Comparison of ENCODE assay signal across 17 cellular contexts in genomic region chr4:1488831-1489638, GRCh38.
"Had no signal": no experiment of that assay in that cellular context is flagged by ENCODE, and none has a peak within 500 bp of the region (broad histone marks: within the 10 kb centered on the region; RNA-seq: fewer than 3 reads in every experiment).

No MANE protein-coding gene starts in this region.

- DNase-seq: activated CD4-positive, alpha-beta memory T cell treated with anti-CD3 and anti-CD28 coated beads, Interleukin-2, amount 10 ng/mL, durations not matched to agents 7 days and 5 days; activated CD4-positive, alpha-beta T cell treated with anti-CD3 and anti-CD28 coated beads for 4 hours; activated gamma-delta T cell treated with Interleukin-2 at 50 U/mL for 16 hours; activated naive CD8-positive, alpha-beta T cell treated with anti-CD3 and anti-CD28 coated beads, Interleukin-2, amount 50 U/mL, for 24 hours; activated T-cell treated with anti-CD3 and anti-CD28 coated beads, Interleukin-2, amount 50 U/mL, for 48 hours; cerebellar nuclear complex; effector memory CD4-positive, alpha-beta T cell; foreskin keratinocyte; mesendoderm; stimulated activated CD4-positive, alpha-beta T cell treated with anti-CD3 and anti-CD28 coated beads, Interleukin-2, amount 100 ng/mL, for 48 hours; stimulated activated naive B cell treated with anti-CD40 and anti-IgM and Interleukin-4, amounts not matched to agents 10 μg/mL and 1 μg/mL and 100 μg/mL, for 72 hours; T-helper 2 cell; uterus had no signal

- H3K4me3 Mint-ChIP-seq: activated CD4-positive, alpha-beta memory T cell treated with anti-CD3 and anti-CD28 coated beads, Interleukin-2, amount 10 ng/mL, durations not matched to agents 7 days and 5 days; activated naive CD8-positive, alpha-beta T cell treated with anti-CD3 and anti-CD28 coated beads, Interleukin-2, amount 50 U/mL, for 24 hours; dendritic cell treated with granulocyte-macrophage colony-stimulating factor and Interleukin-4, amounts not matched to agents 40 ng/mL and 50 ng/mL, for 4 days; stimulated activated naive B cell treated with anti-CD40 and anti-IgM and Interleukin-4, amounts not matched to agents 10 μg/mL and 1 μg/mL and 100 μg/mL, for 72 hours had no signal

- H3K9me3 ChIP-seq: ovary, uterus had no signal

- H3K27ac ChIP-seq: foreskin keratinocyte, ovary, tibial artery, uterus had no signal

- H3K4me1 Mint-ChIP-seq: activated CD4-positive, alpha-beta memory T cell treated with anti-CD3 and anti-CD28 coated beads, Interleukin-2, amount 10 ng/mL, durations not matched to agents 7 days and 5 days; activated naive CD8-positive, alpha-beta T cell treated with anti-CD3 and anti-CD28 coated beads, Interleukin-2, amount 50 U/mL, for 24 hours; stimulated activated naive B cell treated with anti-CD40 and anti-IgM and Interleukin-4, amounts not matched to agents 10 μg/mL and 1 μg/mL and 100 μg/mL, for 72 hours had no signal

- H3K27ac Mint-ChIP-seq: activated CD4-positive, alpha-beta memory T cell treated with anti-CD3 and anti-CD28 coated beads, Interleukin-2, amount 10 ng/mL, durations not matched to agents 7 days and 5 days; activated naive CD8-positive, alpha-beta T cell treated with anti-CD3 and anti-CD28 coated beads, Interleukin-2, amount 50 U/mL, for 24 hours; dendritic cell treated with granulocyte-macrophage colony-stimulating factor and Interleukin-4, amounts not matched to agents 40 ng/mL and 50 ng/mL, for 4 days; stimulated activated naive B cell treated with anti-CD40 and anti-IgM and Interleukin-4, amounts not matched to agents 10 μg/mL and 1 μg/mL and 100 μg/mL, for 72 hours had no signal

- H3K4me1 ChIP-seq: foreskin keratinocyte, tibial artery, uterus had no signal

- ATAC-seq: activated naive CD8-positive, alpha-beta T cell treated with anti-CD3 and anti-CD28 coated beads, Interleukin-2, amount 50 U/mL, for 24 hours; foreskin keratinocyte; left lobe of liver; stimulated activated naive B cell treated with anti-CD40 and anti-IgM and Interleukin-4, amounts not matched to agents 10 μg/mL and 1 μg/mL and 100 μg/mL, for 72 hours had no signal

- H3K27me3 ChIP-seq: foreskin keratinocyte, ovary had no signal

- H3K4me3 ChIP-seq: ovary, tibial artery, uterus had no signal

- H3K36me3 ChIP-seq: ovary, tibial artery, uterus had no signal
